ENCODE assay signal across 10 cellular contexts in the genomic region with DNA sequence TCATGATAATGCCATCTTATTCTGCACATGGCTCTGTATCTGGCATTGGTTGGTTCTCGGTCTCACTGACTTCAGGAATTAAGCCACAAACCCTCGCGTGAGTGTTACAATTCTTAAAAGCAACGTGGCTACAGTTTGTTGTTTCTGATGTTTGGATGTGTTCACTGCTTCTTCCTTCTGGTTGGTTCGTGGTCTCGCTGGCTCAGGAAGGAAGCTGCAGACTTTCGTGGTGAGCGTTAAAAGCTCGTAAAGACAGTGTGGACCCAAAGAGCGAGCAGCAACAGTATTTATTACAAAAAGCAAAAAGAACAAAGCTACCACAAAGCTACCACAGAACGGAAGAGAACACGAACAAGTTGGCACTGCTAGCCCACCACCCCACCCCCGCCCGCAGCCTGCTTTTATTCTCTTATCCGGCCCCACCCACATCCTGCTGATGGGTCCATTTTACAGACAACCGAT. TPM values are rescaled to one million over a fixed set of nuclear protein-coding genes. Genes with fewer than 3 reads are reported as not detected.
DNase-seq lines count a peak whose midpoint lies in the region; ATAC-seq lines count a peak whose summit lies in the region.
"Had no signal": no experiment of that assay in that cellular context is flagged by ENCODE, and none has a peak within 500 bp of the region (broad histone marks: within the 10 kb centered on the region; RNA-seq: fewer than 3 reads in every experiment).

No MANE protein-coding gene starts in this region.

- H3K4me1 Mint-ChIP-seq in CD4-positive, alpha-beta memory T cell, result peaks cover 22 to 44% (median 33%) of the 10 kb centered on the region in 4 donors
- H3K4me1 Mint-ChIP-seq in activated T-cell treated with anti-CD3 and anti-CD28 coated beads, Interleukin-2, amount 50 U/mL, for 72 hours (ENCODE audit: low read depth), result peaks cover 34% of the 10 kb centered on the region
- peaks cover 5 to 55% (median 43%) of the 10 kb centered on the region in 7 donors for H3K4me1 Mint-ChIP-seq in naive thymus-derived CD4-positive, alpha-beta T cell

- H3K9me3 Mint-ChIP-seq in CD4-positive, alpha-beta memory T cell, result peaks cover 9 to 39% (median 29%) of the 10 kb centered on the region in 8 donors
- peaks cover 5 to 6% of the 10 kb centered on the region in 2 donors for H3K9me3 Mint-ChIP-seq in activated T-cell treated with anti-CD3 and anti-CD28 coated beads, Interleukin-2, amount 50 U/mL, for 72 hours
- H3K9me3 Mint-ChIP-seq in naive thymus-derived CD4-positive, alpha-beta T cell, result peaks cover 6 to 59% (median 23%) of the 10 kb centered on the region in 11 donors

- peak; percentile 77 to 89 (median 85) for DNase-seq in CD4-positive, alpha-beta memory T cell
- DNase-seq in NOMO-1 treated with DMSO at 0.1 percent for 48 hours (lab: John Stamatoyannopoulos, UW; ENCODE audit: unreplicated experiment), result peak; percentile 53
- DNase-seq in activated T-cell treated with anti-CD3 and anti-CD28 coated beads, Interleukin-2, amount 50 U/mL, for 72 hours, result peak; percentile 15 to 22
- peak in 8 of 9 donors; percentile 15 to 94 (median 86) for DNase-seq in naive thymus-derived CD4-positive, alpha-beta T cell
- DNase-seq in amniotic stem cell (lab: John Stamatoyannopoulos, UW), result no peak
- DNase-seq in GM19238 (ENCODE audit: insufficient read length, low spot score), result no peak
- DNase-seq in ureter (ENCODE audit: low spot score), result no peak
- DNase-seq: C1 segment of cervical spinal cord, left colon had no signal

- H3K27ac ChIP-seq in CD4-positive, alpha-beta memory T cell (ENCODE audit: low read depth, low read length), result peak overlapping the region; percentile 45
- peak overlapping the region; percentile 57 for H3K27ac ChIP-seq in naive thymus-derived CD4-positive, alpha-beta T cell (ENCODE audit: low read depth, low read length)

- no peaks in the 10 kb centered on the region for H3K27me3 Mint-ChIP-seq in CD4-positive, alpha-beta memory T cell
- H3K27me3 Mint-ChIP-seq in activated T-cell treated with anti-CD3 and anti-CD28 coated beads, Interleukin-2, amount 50 U/mL, for 72 hours (ENCODE audit: low read depth), result no peaks in the 10 kb centered on the region
- peaks cover 0 to 8% (median 0%) of the 10 kb centered on the region in 5 donors for H3K27me3 Mint-ChIP-seq in naive thymus-derived CD4-positive, alpha-beta T cell

- ATAC-seq in activated T-cell treated with anti-CD3 and anti-CD28 coated beads, Interleukin-2, amount 50 U/mL, for 72 hours (replicated peaks in 1 of 2), result peak; percentile 68
- peak; percentile 91 for ATAC-seq in naive thymus-derived CD4-positive, alpha-beta T cell
- ATAC-seq in HG03108 (IDR thresholded peaks at IDR 0.05; ENCODE audit: unreplicated experiment), result no peak
- ATAC-seq: left colon had no signal

- POLR2A ChIA-PET in CD4-positive, alpha-beta memory T cell (lab: Charles Lee; ENCODE audit: partially characterized antibody), result interaction anchor here (0.9 to 7.3 kb wide), 7 partner anchors 9 to 518 kb away, joined by 3 to 82 read pairs (median 4); a partner anchor contains a TSS
- POLR2A ChIA-PET in naive thymus-derived CD4-positive, alpha-beta T cell (lab: Charles Lee), result interaction anchor here (0.7 to 3.0 kb wide), 10 partner anchors 11 to 283 kb away, joined by 3 to 21 read pairs (median 3); a partner anchor contains a TSS

- peak overlapping the region; percentile 74 to 96 (median 87) for H3K27ac Mint-ChIP-seq in CD4-positive, alpha-beta memory T cell
- peak overlapping the region; percentile 66 for H3K27ac Mint-ChIP-seq in activated T-cell treated with anti-CD3 and anti-CD28 coated beads, Interleukin-2, amount 50 U/mL, for 72 hours
- peak overlapping the region; percentile 86 to 96 (median 92) for H3K27ac Mint-ChIP-seq in naive thymus-derived CD4-positive, alpha-beta T cell

- no peaks in the 10 kb centered on the region for H3K36me3 ChIP-seq in CD4-positive, alpha-beta memory T cell (ENCODE audit: insufficient read depth, low read length)
- H3K36me3 ChIP-seq in naive thymus-derived CD4-positive, alpha-beta T cell (ENCODE audit: control insufficient read depth in 2 of 3, insufficient read depth in 3 of 3, low read length in 3 of 3), result no peaks in the 10 kb centered on the region

- peaks cover 4 to 13% of the 10 kb centered on the region in 2 donors for H3K36me3 Mint-ChIP-seq in CD4-positive, alpha-beta memory T cell
- H3K36me3 Mint-ChIP-seq in activated T-cell treated with anti-CD3 and anti-CD28 coated beads, Interleukin-2, amount 50 U/mL, for 72 hours (ENCODE audit: insufficient read depth in 2 of 2), result peaks cover 8 to 11% of the 10 kb centered on the region in 2 donors
- peaks cover 0 to 35% (median 9%) of the 10 kb centered on the region in 5 donors for H3K36me3 Mint-ChIP-seq in naive thymus-derived CD4-positive, alpha-beta T cell

- no peak overlapping the region for H3K4me3 ChIP-seq in CD4-positive, alpha-beta memory T cell (ENCODE audit: low read length in 2 of 2)
- H3K4me3 ChIP-seq in naive thymus-derived CD4-positive, alpha-beta T cell (ENCODE audit: low read length), result peak overlapping the region; percentile 13

- H3K4me3 Mint-ChIP-seq in CD4-positive, alpha-beta memory T cell, result peak overlapping the region; percentile 21 to 64 (median 48)
- peak overlapping the region; percentile 55 to 77 for H3K4me3 Mint-ChIP-seq in activated T-cell treated with anti-CD3 and anti-CD28 coated beads, Interleukin-2, amount 50 U/mL, for 72 hours
- peak overlapping the region; percentile 5 to 76 (median 48) for H3K4me3 Mint-ChIP-seq in naive thymus-derived CD4-positive, alpha-beta T cell

- CTCF ChIA-PET in CD4-positive, alpha-beta memory T cell (lab: Charles Lee; ENCODE audit: partially characterized antibody), result interaction anchor here (0.9 to 7.7 kb wide), 8 partner anchors 8 to 486 kb away, joined by 3 to 158 read pairs (median 8); a partner anchor contains a TSS
- CTCF ChIA-PET in naive thymus-derived CD4-positive, alpha-beta T cell (lab: Charles Lee), result interaction anchor here (0.6 to 9.1 kb wide), 7 partner anchors 10 to 1191 kb away, joined by 3 to 77 read pairs (median 4); no protein-coding TSS in a partner anchor

- no peaks in the 10 kb centered on the region for H3K27me3 ChIP-seq in CD4-positive, alpha-beta memory T cell (ENCODE audit: insufficient read depth, low read length)
- H3K27me3 ChIP-seq in naive thymus-derived CD4-positive, alpha-beta T cell (ENCODE audit: control insufficient read depth in 2 of 2, insufficient read depth in 2 of 2, low read length in 2 of 2), result no peaks in the 10 kb centered on the region

- intact Hi-C loops in CD4-positive, alpha-beta memory T cell (cut with micrococcal nuclease), result no loop called here
- intact Hi-C loops in naive thymus-derived CD4-positive, alpha-beta T cell (cut with micrococcal nuclease), result loop anchor here (1.0 to 10.0 kb wide), 5 partner anchors 44 to 1543 kb away; a partner anchor contains a TSS

- peaks cover 24% of the 10 kb centered on the region for H3K4me1 ChIP-seq in CD4-positive, alpha-beta memory T cell (ENCODE audit: insufficient read depth, low read length)
- H3K4me1 ChIP-seq in naive thymus-derived CD4-positive, alpha-beta T cell (ENCODE audit: control insufficient read depth in 2 of 2, insufficient read depth in 2 of 2, low read length in 2 of 2), result peaks cover 10 to 21% of the 10 kb centered on the region in 2 donors

- peaks cover 0 to 4% of the 10 kb centered on the region in 2 donors for H3K9me3 ChIP-seq in CD4-positive, alpha-beta memory T cell (ENCODE audit: control insufficient read depth in 1 of 2, low read length in 2 of 2)
- peaks cover 0 to 31% (median 11%) of the 10 kb centered on the region in 3 experiments for H3K9me3 ChIP-seq in naive thymus-derived CD4-positive, alpha-beta T cell (ENCODE audit: control insufficient read depth in 2 of 3, low read length in 3 of 3)

RNA-seq across cellular contexts. Expression of a gene that starts 51.1 kb away (rescaled TPM):
- total RNA-seq in CD4-positive, alpha-beta memory T cell, result 10 to 100 TPM; 17.5 to 19.9 TPM
- polyA plus RNA-seq in CD4-positive, alpha-beta memory T cell, result 10 to 100 TPM; 71.9 to 88.8 TPM
- 10 to 100 TPM; 16.0 to 19.1 TPM for total RNA-seq in activated T-cell treated with anti-CD3 and anti-CD28 coated beads, Interleukin-2, amount 50 U/mL, for 72 hours
- total RNA-seq in naive thymus-derived CD4-positive, alpha-beta T cell, result 100 to 1,000 TPM in 2 of 5 experiments, 10 to 100 TPM in 3; 17.8 to 215 (median 23.0) TPM
- 10 to 100 TPM; 70.1 to 75.8 TPM for polyA plus RNA-seq in naive thymus-derived CD4-positive, alpha-beta T cell
- total RNA-seq in ureter, result 53.1 TPM

RNA-seq across cellular contexts. Expression of a gene that starts 58.4 kb away (rescaled TPM):
- total RNA-seq in CD4-positive, alpha-beta memory T cell, result not detected
- polyA plus RNA-seq in CD4-positive, alpha-beta memory T cell, result under 1 TPM; 0.56 to 0.68 TPM
- total RNA-seq in activated T-cell treated with anti-CD3 and anti-CD28 coated beads, Interleukin-2, amount 50 U/mL, for 72 hours, result not detected
- 1 to 10 TPM in 2 of 5 experiments, under 1 TPM in 1, not detected in 2; 0.93 to 2.1 (median 1.5) TPM for total RNA-seq in naive thymus-derived CD4-positive, alpha-beta T cell
- under 1 TPM; 0.60 to 0.91 TPM for polyA plus RNA-seq in naive thymus-derived CD4-positive, alpha-beta T cell
- 2.3 TPM for total RNA-seq in ureter

Comparison
In these comparisons a context has a peak if more than half of its experiments do, and no peak if none do; other contexts are left out.
1. DNase-seq: peak in CD4-positive, alpha-beta memory T cell (5 of 5), NOMO-1 treated with DMSO at 0.1 percent for 48 hours (single experiment), activated T-cell treated with anti-CD3 and anti-CD28 coated beads, Interleukin-2, amount 50 U/mL, for 72 hours (2 of 2) and naive thymus-derived CD4-positive, alpha-beta T cell (8 of 9); none in amniotic stem cell (single experiment), GM19238 (single experiment) and ureter (single experiment).
2. Peak in every context shown above with its lines, with median percentiles within 50 percentile points of each other: H3K27ac Mint-ChIP-seq and H3K4me3 Mint-ChIP-seq.